1 cellular context compared by ENCODE assay signal in the genomic region with DNA sequence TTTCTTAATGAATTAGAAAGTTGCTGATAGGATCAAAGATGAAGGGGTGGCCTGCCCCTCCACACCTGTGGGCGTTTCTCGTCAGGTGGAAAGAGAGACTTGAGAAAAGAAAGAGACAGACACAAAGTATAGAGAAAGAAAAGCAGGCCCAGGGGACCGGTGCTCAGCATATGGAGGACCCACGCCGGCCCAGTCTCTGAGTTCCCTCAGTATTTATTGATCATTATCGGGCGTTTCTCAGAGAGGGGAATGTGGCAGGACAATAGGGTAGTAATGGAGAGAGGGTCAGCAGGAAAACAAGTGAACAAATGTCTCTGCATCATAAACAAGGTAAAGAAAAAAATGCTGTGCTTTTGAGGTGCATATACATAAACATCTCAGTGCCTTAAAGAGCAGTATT.
TF ChIP-seq lines count a peak whose summit lies in the region.

No MANE protein-coding gene starts in this region.

TF ChIP-seq in H1, 55 proteins besides CTCF, POLR2A, EP300 and RAD21:
- TF ChIP-seq ASH2L (IDR thresholded peaks at IDR 0.05; ENCODE audit: low read length), result no peak
- TF ChIP-seq TEAD4 (IDR thresholded peaks at IDR 0.05; ENCODE audit: low read depth, low read length), result no peak
- TF ChIP-seq YY1 (IDR thresholded peaks at IDR 0.05; ENCODE audit: low read depth, low read length), result no peak
- TF ChIP-seq TBP (IDR thresholded peaks at IDR 0.05; ENCODE audit: low read depth, low read length), result no peak
- no peak for TF ChIP-seq BCL11A (IDR thresholded peaks at IDR 0.05; ENCODE audit: low read depth in 2 of 2, low read length in 2 of 2)
- no peak for TF ChIP-seq FOSL1 (IDR thresholded peaks at IDR 0.05; ENCODE audit: insufficient read depth, low read depth, low read length)
- no peak for TF ChIP-seq SAP30 (IDR thresholded peaks at IDR 0.05; ENCODE audit: insufficient read depth, insufficient replicate concordance, low read length)
- no peak for TF ChIP-seq HDAC2 (IDR thresholded peaks at IDR 0.05; ENCODE audit: borderline replicate concordance in 1 of 2, low read depth in 2 of 2, low read length in 2 of 2)
- TF ChIP-seq TAF7 (optimal IDR thresholded peaks at IDR 0.05; ENCODE audit: borderline replicate concordance, low read depth, low read length), result no peak
- no peak for TF ChIP-seq JUN (IDR thresholded peaks at IDR 0.05; ENCODE audit: low read depth, low read length)
- no peak for TF ChIP-seq GTF2F1 (IDR thresholded peaks at IDR 0.05; ENCODE audit: borderline replicate concordance, low read depth, low read length)
TF ChIP-seq in H1: peak in this region for 0.
